9 cellular contexts compared by ENCODE assay signal in the genomic region with DNA sequence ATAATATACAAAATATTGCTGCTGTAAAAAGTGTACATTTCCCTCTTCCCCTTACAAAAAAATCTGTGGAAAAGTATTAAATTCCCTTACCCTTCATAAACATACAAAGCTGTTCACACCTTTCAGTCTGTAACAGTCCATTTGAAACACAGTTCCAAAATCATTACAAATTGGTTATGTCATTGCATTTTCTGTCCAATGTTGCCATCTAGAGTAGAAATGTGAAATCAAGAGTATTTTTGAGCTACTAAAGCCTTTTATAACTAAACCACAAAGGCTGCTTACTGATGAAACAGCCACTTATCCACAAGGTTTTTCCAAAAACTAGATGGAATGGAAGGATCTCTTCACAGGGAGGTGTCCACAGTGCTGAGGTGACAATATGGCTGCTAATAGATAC.
DNase-seq lines count a peak whose midpoint lies in the region; ATAC-seq, FAIRE-seq and TF ChIP-seq lines count a peak whose summit lies in the region.
"Had no signal": no experiment of that assay in that cellular context is flagged by ENCODE, and none has a peak within 500 bp of the region (broad histone marks: within the 10 kb centered on the region; RNA-seq: fewer than 3 reads in every experiment).

No MANE protein-coding gene starts in this region.

- H3K9me3 ChIP-seq in lower lobe of right lung (no peaks in the 10 kb centered on the region), colonic mucosa (no peaks in the 10 kb centered on the region)

- no peak overlapping the region for H3K27ac ChIP-seq in lower lobe of right lung
- no peak overlapping the region for H3K27ac ChIP-seq in colonic mucosa

- H3K9ac ChIP-seq in colonic mucosa (ENCODE audit: low read depth in 2 of 2, low read length in 2 of 2), result no peak overlapping the region

- peaks cover 85% of the 10 kb centered on the region for H3K36me3 ChIP-seq in lower lobe of right lung
- H3K36me3 ChIP-seq in colonic mucosa, result no peaks in the 10 kb centered on the region

- H3K27me3 ChIP-seq in lower lobe of right lung (ENCODE audit: low read depth), result no peaks in the 10 kb centered on the region
- H3K27me3 ChIP-seq in colonic mucosa, result no peaks in the 10 kb centered on the region

- peak; percentile 62 for FAIRE-seq in TTC549 (lab: Jason Lieb, UNC)

- H3K4me1 ChIP-seq in lower lobe of right lung (peaks cover 7% of the 10 kb centered on the region), colonic mucosa (no peaks in the 10 kb centered on the region)

- H3K4me3 ChIP-seq in lower lobe of right lung (no peak overlapping the region), colonic mucosa (no peak overlapping the region)

- no peak for ATAC-seq in lower lobe of right lung

- peak; percentile 6 for DNase-seq in GM10266 (ENCODE audit: extremely low spot score)
- peak; percentile 12 for DNase-seq in KBM-7
- peak; percentile 32 for DNase-seq in midbrain (lab: John Stamatoyannopoulos, UW)
- DNase-seq in NCI-H510A treated with DMSO at 0.1 percent for 48 hours (lab: John Stamatoyannopoulos, UW), result no peak
- no peak for DNase-seq in COLO668 (lab: John Stamatoyannopoulos, UW; ENCODE audit: unreplicated experiment)
- no peak for DNase-seq in lower lobe of right lung
- DNase-seq in colonic mucosa, result no peak
- DNase-seq: effector CD4-positive, alpha-beta T cell had no signal

- in situ Hi-C loops in KBM-7 (cut with MboI; ENCODE audit: low pct_unique_long_range_greater_than_20kb, low sequenced_read_pairs), result no loop called here

- TF ChIP-seq CTCF in GM10266 (IDR thresholded peaks at IDR 0.05; ENCODE audit: control insufficient read depth, insufficient read depth, low read depth, missing control alignments), result peak; percentile 21
- TF ChIP-seq CTCF in lower lobe of right lung (IDR thresholded peaks at IDR 0.05), result no peak
- no peak for TF ChIP-seq CTCF in colonic mucosa (IDR thresholded peaks at IDR 0.05)

- intact Hi-C loops in lower lobe of right lung (cut with DNase I), result no loop called here
- intact Hi-C loops in colonic mucosa (cut with DNase I), result no loop called here

Comparison
In these comparisons a context has a peak if more than half of its experiments do, and no peak if none do; other contexts are left out.
1. DNase-seq: peak in GM10266 (single experiment), KBM-7 (single experiment) and midbrain (single experiment); none in NCI-H510A treated with DMSO at 0.1 percent for 48 hours (single experiment), COLO668 (single experiment), lower lobe of right lung (single experiment) and colonic mucosa (single experiment).